ENCODE assay signal across 8 cellular contexts in genomic region chr9:129834489-129835127, GRCh38. TPM values are rescaled to one million over a fixed set of nuclear protein-coding genes. Genes with fewer than 3 reads are reported as not detected.
DNase-seq lines count a peak whose midpoint lies in the region; ATAC-seq, FAIRE-seq and TF ChIP-seq lines count a peak whose summit lies in the region.

No MANE protein-coding gene starts in this region.

- H4K20me1 ChIP-seq in GM12878 (ENCODE audit: control insufficient read depth, insufficient read depth) = no peaks in the 10 kb centered on the region

- SMC1A ChIA-PET in GM12878 (lab: Charles Lee; ENCODE audit: uncharacterized antibody, unreplicated experiment) = interaction anchor here (0.7 to 1.3 kb wide), 3 partner anchors 51 to 264 kb away, joined by 3 to 8 read pairs (median 3); no protein-coding TSS in a partner anchor

- H3K79me2 ChIP-seq in GM12878 (ENCODE audit: control insufficient read depth, insufficient read depth, low read length) = peaks cover 34% of the 10 kb centered on the region

- peak overlapping the region; percentile 87 for H3K9ac ChIP-seq in GM12878 (ENCODE audit: control insufficient read depth, insufficient read depth, low read length)

- TF ChIP-seq POLR2A in GM18505 (IDR thresholded peaks at IDR 0.05; ENCODE audit: borderline replicate concordance, extremely low read depth, insufficient read depth, insufficient read length) = no peak
- TF ChIP-seq POLR2A in GM12878 (IDR thresholded peaks at IDR 0.05; ENCODE audit: low read depth, low read length) = no peak

- POLR2A ChIA-PET in GM12878 (lab: Charles Lee) = interaction anchor here (0.5 to 1.6 kb wide), 6 partner anchors 10 to 92 kb away, joined by 3 to 5 read pairs (median 3); partner anchors contain the start of gene TOR1A

- peaks cover 3 to 7% of the 10 kb centered on the region in 2 experiments; a peak in 2 of 4 replicates for H3K36me3 ChIP-seq in GM12878 (ENCODE audit: control insufficient read depth in 2 of 2, insufficient read depth in 2 of 2, low read length in 1 of 2)
- no peaks in the 10 kb centered on the region for H3K36me3 ChIP-seq in kidney epithelial cell (ENCODE audit: control insufficient read depth, insufficient read depth, low read length)

- peak overlapping the region; percentile 88 to 94 for H3K4me3 Mint-ChIP-seq in stimulated activated naive B cell treated with anti-CD40 and anti-IgM and Interleukin-4, amounts not matched to agents 10 μg/mL and 1 μg/mL and 100 μg/mL, for 72 hours

- H3K4me1 ChIP-seq in GM12878 (ENCODE audit: control insufficient read depth, insufficient read depth, low read length) = peaks cover 14% of the 10 kb centered on the region

- whole genome bisulfite sequencing in GM12878 (ENCODE audit: insufficient coverage, insufficient replicate concordance, low lambda C conversion rate, missing lambda C conversion rate) = under 1% methylated on average over 32 of the region's 32 CpGs

- H3K4me2 ChIP-seq in GM12878 (ENCODE audit: control insufficient read depth, insufficient read depth) = peak overlapping the region; percentile 76

- DNase-seq in RPMI8226 (peak; percentile 46), GM12878 (ENCODE audit: low read depth, low spot score) (no peak), kidney epithelial cell (ENCODE audit: low read depth) (no peak), hippocampal formation (lab: John Stamatoyannopoulos, UW) (no peak)
- no peak for DNase-seq in stimulated activated naive B cell treated with anti-CD40 and anti-IgM and Interleukin-4, amounts not matched to agents 10 μg/mL and 1 μg/mL and 100 μg/mL, for 72 hours

- H3K27ac ChIP-seq in GM12878 (ENCODE audit: control insufficient read depth, insufficient read depth) = peak overlapping the region; percentile 47

- H3K4me3 ChIP-seq in GM12878 (peak overlapping the region; percentile 92), kidney epithelial cell (ENCODE audit: low read depth, low read length) (peak overlapping the region; percentile 76)

- CTCF ChIA-PET in GM12878 (lab: Yijun Ruan, JAX) = interaction anchor here (1.2 to 1.5 kb wide), 3 partner anchors 9 to 196 kb away, joined by 3 read pairs; no protein-coding TSS in a partner anchor

- H2AFZ ChIP-seq in GM12878 (ENCODE audit: control insufficient read depth, low read depth, low read length) = peak overlapping the region; percentile 86

- TF ChIP-seq RAD21 in GM12878 (IDR thresholded peaks at IDR 0.05; ENCODE audit: insufficient read depth, low read depth, low read length) = no peak

- H3K27ac Mint-ChIP-seq in stimulated activated naive B cell treated with anti-CD40 and anti-IgM and Interleukin-4, amounts not matched to agents 10 μg/mL and 1 μg/mL and 100 μg/mL, for 72 hours = peak overlapping the region; percentile 97

- TF ChIP-seq EP300 in GM12878 (IDR thresholded peaks at IDR 0.05; ENCODE audit: borderline replicate concordance in 1 of 2, control insufficient read depth in 1 of 2, low read depth in 2 of 2, low read length in 2 of 2) = no peak

- intact Hi-C loops in GM12878 (cut with micrococcal nuclease; ENCODE audit: unreplicated experiment) = loop anchor here (1.0 kb wide), 1 partner anchor 50 kb away; no protein-coding TSS in a partner anchor

- no peaks in the 10 kb centered on the region for H3K27me3 ChIP-seq in GM12878 (replicated peaks in 1 of 2; ENCODE audit: control insufficient read depth in 2 of 2, insufficient read depth in 2 of 2, low read length in 1 of 2)
- H3K27me3 ChIP-seq in kidney epithelial cell (ENCODE audit: control insufficient read depth, insufficient read depth, low read length) = no peaks in the 10 kb centered on the region

- FAIRE-seq in GM12878 (lab: Jason Lieb, UNC) = no peak

- no TSS peak for BruUV-seq in GM12878 (replicated peaks; lab: Mats Ljungman, UMichigan)

- H3K9me3 ChIP-seq in GM12878 (replicated peaks; ENCODE audit: control insufficient read depth, insufficient read depth, low read length) = no peaks in the 10 kb centered on the region

- H3K9me3 Mint-ChIP-seq in stimulated activated naive B cell treated with anti-CD40 and anti-IgM and Interleukin-4, amounts not matched to agents 10 μg/mL and 1 μg/mL and 100 μg/mL, for 72 hours = no peaks in the 10 kb centered on the region

- TF ChIP-seq CTCF in GM12878 (IDR thresholded peaks at IDR 0.05 in 2 of 3, conservative IDR thresholded peaks at IDR 0.05 in 1 of 3; ENCODE audit: control insufficient read depth in 2 of 3, extremely low read depth in 1 of 3, insufficient read depth in 1 of 3, low read depth in 3 of 3, low read length in 3 of 3) (no peak), kidney epithelial cell (IDR thresholded peaks at IDR 0.05; ENCODE audit: insufficient read depth, low read length, poor library complexity, severe bottlenecking) (no peak)

- H3K36me3 Mint-ChIP-seq in stimulated activated naive B cell treated with anti-CD40 and anti-IgM and Interleukin-4, amounts not matched to agents 10 μg/mL and 1 μg/mL and 100 μg/mL, for 72 hours = peaks cover 28 to 37% of the 10 kb centered on the region in 2 donors

- no peaks in the 10 kb centered on the region for H3K27me3 Mint-ChIP-seq in stimulated activated naive B cell treated with anti-CD40 and anti-IgM and Interleukin-4, amounts not matched to agents 10 μg/mL and 1 μg/mL and 100 μg/mL, for 72 hours

- peak; percentile 21 for ATAC-seq in GM18505 (IDR thresholded peaks at IDR 0.05; ENCODE audit: unreplicated experiment)
- ATAC-seq in HG02759 (IDR thresholded peaks at IDR 0.05; ENCODE audit: unreplicated experiment) = peak; percentile 20
- peak; percentile 22 for ATAC-seq in GM12878
- peak; percentile 6 to 20 for ATAC-seq in stimulated activated naive B cell treated with anti-CD40 and anti-IgM and Interleukin-4, amounts not matched to agents 10 μg/mL and 1 μg/mL and 100 μg/mL, for 72 hours (replicated peaks)
- no peak for ATAC-seq in HG03442 (IDR thresholded peaks at IDR 0.05; ENCODE audit: unreplicated experiment)

- RAD21 ChIA-PET in GM12878 (lab: Charles Lee; ENCODE audit: unreplicated experiment) = interaction anchor here (0.5 to 0.9 kb wide), 2 partner anchors 52 to 183 kb away, joined by 3 read pairs; no protein-coding TSS in a partner anchor

- H3K4me1 Mint-ChIP-seq in stimulated activated naive B cell treated with anti-CD40 and anti-IgM and Interleukin-4, amounts not matched to agents 10 μg/mL and 1 μg/mL and 100 μg/mL, for 72 hours = peaks cover 32 to 47% of the 10 kb centered on the region in 2 donors

- in situ Hi-C loops in GM12878 (cut with MboI) = loop anchor here (25.0 kb wide), 1 partner anchor 1428 kb away; no protein-coding TSS in a partner anchor

RNA-seq across cellular contexts. Expression of gene C9orf78, which starts 0.5 kb away (rescaled TPM):
- 14.4 and 17.1 TPM in 2 replicates for total RNA-seq in GM12878 (2013; cell fraction: nucleolus; rRNA removed)
- total RNA-seq in GM12878 (2014; rRNA removed) (32.6 and 36.7 TPM in 2 replicates), GM12878 (2014; rRNA removed; fragmentation: Illumina TruSeq; extraction: Trizol) (46.2 and 54.6 TPM in 2 replicates), GM12878 (2021) (18.9 and 23.0 TPM in 2 replicates), kidney epithelial cell (50.9 and 77.3 TPM in 2 replicates)
- 32.0 TPM for polyA plus RNA-seq in GM12878 (2011; ENCODE audit: low read depth)
- polyA plus RNA-seq in GM12878 (2011; rRNA removed) (41.8 and 60.7 TPM in 2 replicates), GM12878 (2014; fragmentation: Illumina TruSeq; extraction: Trizol) (52.4 and 53.3 TPM in 2 replicates), GM12878 (2014; fragmentation: Nextera tagmentation; extraction: Ambion mirVana) (10 to 100 TPM; 28.6 to 60.9 TPM), GM12878 (2014; rRNA removed) (37.5 and 40.0 TPM in 2 replicates), GM12878 (2016; fragmentation: Nextera tagmentation; extraction: Ambion mirVana) (10 to 100 TPM; 56.9 to 59.0 TPM)
- polyA plus RNA-seq in GM12878 (2011; cell fraction: cytosol; rRNA removed) = 20.5 and 23.6 TPM in 2 replicates
- 6.5 and 9.3 TPM in 2 replicates for polyA plus RNA-seq in GM12878 (2011; cell fraction: nucleus; rRNA removed)
- polyA plus RNA-seq in GM12878 (2012) = 24.9 and 32.2 TPM in 2 replicates
- polyA minus RNA-seq in GM12878 (2011; rRNA and poly(A)+ RNA removed) = 8.7 and 13.1 TPM in 2 replicates
- 7.4 and 14.0 TPM in 2 replicates for polyA minus RNA-seq in GM12878 (2011; cell fraction: cytosol; rRNA and poly(A)+ RNA removed)
- 3.7 and 7.0 TPM in 2 replicates for polyA minus RNA-seq in GM12878 (2011; cell fraction: nucleus; rRNA and poly(A)+ RNA removed)

RNA-seq across cellular contexts. Expression of gene USP20, which starts 0.7 kb away (rescaled TPM):
- 11.7 and 12.6 TPM in 2 replicates for total RNA-seq in GM12878 (2013; cell fraction: nucleolus; rRNA removed)
- 10.7 and 14.4 TPM in 2 replicates for total RNA-seq in GM12878 (2014; rRNA removed)
- 6.4 and 7.6 TPM in 2 replicates for total RNA-seq in GM12878 (2014; rRNA removed; fragmentation: Illumina TruSeq; extraction: Trizol)
- total RNA-seq in GM12878 (2021) = 23.0 and 23.3 TPM in 2 replicates
- 6.4 TPM for polyA plus RNA-seq in GM12878 (2011; ENCODE audit: low read depth)
- 4.0 and 7.5 TPM in 2 replicates for polyA plus RNA-seq in GM12878 (2011; rRNA removed)
- polyA plus RNA-seq in GM12878 (2011; cell fraction: cytosol; rRNA removed) = 8.6 and 11.8 TPM in 2 replicates
- polyA plus RNA-seq in GM12878 (2011; cell fraction: nucleus; rRNA removed) = 79.9 and 80.0 TPM in 2 replicates
- 11.7 and 12.5 TPM in 2 replicates for polyA plus RNA-seq in GM12878 (2012)
- 2.6 and 6.1 TPM in 2 replicates for polyA plus RNA-seq in GM12878 (2014; fragmentation: Illumina TruSeq; extraction: Trizol)
- polyA plus RNA-seq in GM12878 (2014; fragmentation: Nextera tagmentation; extraction: Ambion mirVana) = 1 to 10 TPM in 1 of 2 experiments, under 1 TPM in 1; 0.66 to 1.1 TPM
- polyA plus RNA-seq in GM12878 (2014; rRNA removed) = 15.8 and 23.0 TPM in 2 replicates
- polyA plus RNA-seq in GM12878 (2016; fragmentation: Nextera tagmentation; extraction: Ambion mirVana) = 10 to 100 TPM; 22.3 to 22.9 TPM
- polyA minus RNA-seq in GM12878 (2011; rRNA and poly(A)+ RNA removed) = 6.4 and 11.9 TPM in 2 replicates
- polyA minus RNA-seq in GM12878 (2011; cell fraction: cytosol; rRNA and poly(A)+ RNA removed) = 4.8 and 5.2 TPM in 2 replicates
- polyA minus RNA-seq in GM12878 (2011; cell fraction: nucleus; rRNA and poly(A)+ RNA removed) = 10.2 and 16.4 TPM in 2 replicates
- 15.7 and 27.3 TPM in 2 replicates for total RNA-seq in kidney epithelial cell

RNA-seq across cellular contexts. Expression of gene TOR1A, which starts 10.7 kb away (rescaled TPM):
- total RNA-seq in GM12878 (2013; cell fraction: nucleolus; rRNA removed) = 43.7 and 49.9 TPM in 2 replicates
- total RNA-seq in GM12878 (2014; rRNA removed) = 27.4 and 28.1 TPM in 2 replicates
- total RNA-seq in GM12878 (2014; rRNA removed; fragmentation: Illumina TruSeq; extraction: Trizol) = 28.9 and 29.1 TPM in 2 replicates
- total RNA-seq in GM12878 (2021) = 31.1 and 34.0 TPM in 2 replicates
- polyA plus RNA-seq in GM12878 (2011; ENCODE audit: low read depth) = 22.8 TPM
- polyA plus RNA-seq in GM12878 (2011; rRNA removed) = 44.7 and 45.4 TPM in 2 replicates
- 43.5 and 44.8 TPM in 2 replicates for polyA plus RNA-seq in GM12878 (2011; cell fraction: cytosol; rRNA removed)
- 22.0 and 25.2 TPM in 2 replicates for polyA plus RNA-seq in GM12878 (2011; cell fraction: nucleus; rRNA removed)
- 19.4 and 24.6 TPM in 2 replicates for polyA plus RNA-seq in GM12878 (2012)
- 37.4 and 43.1 TPM in 2 replicates for polyA plus RNA-seq in GM12878 (2014; fragmentation: Illumina TruSeq; extraction: Trizol)
- polyA plus RNA-seq in GM12878 (2014; fragmentation: Nextera tagmentation; extraction: Ambion mirVana) = 1 to 10 TPM; 3.2 to 8.0 TPM
- polyA plus RNA-seq in GM12878 (2014; rRNA removed) = 43.3 and 45.3 TPM in 2 replicates
- 10 to 100 TPM; 60.7 to 60.8 TPM for polyA plus RNA-seq in GM12878 (2016; fragmentation: Nextera tagmentation; extraction: Ambion mirVana)
- polyA minus RNA-seq in GM12878 (2011; rRNA and poly(A)+ RNA removed) = 32.3 and 34.5 TPM in 2 replicates
- 10.9 and 14.2 TPM in 2 replicates for polyA minus RNA-seq in GM12878 (2011; cell fraction: cytosol; rRNA and poly(A)+ RNA removed)
- polyA minus RNA-seq in GM12878 (2011; cell fraction: nucleus; rRNA and poly(A)+ RNA removed) = 9.7 and 17.6 TPM in 2 replicates
- total RNA-seq in kidney epithelial cell = 52.4 and 79.6 TPM in 2 replicates

RNA-seq across cellular contexts. Expression of gene TOR1B, which starts 31.6 kb away (rescaled TPM):
- total RNA-seq in GM12878 (2013; cell fraction: nucleolus; rRNA removed) = 35.2 and 38.1 TPM in 2 replicates
- total RNA-seq in GM12878 (2014; rRNA removed) (10.7 and 12.3 TPM in 2 replicates), GM12878 (2014; rRNA removed; fragmentation: Illumina TruSeq; extraction: Trizol) (9.3 and 10.3 TPM in 2 replicates), GM12878 (2021) (11.3 and 11.6 TPM in 2 replicates), kidney epithelial cell (32.8 and 39.5 TPM in 2 replicates)
- 4.9 TPM for polyA plus RNA-seq in GM12878 (2011; ENCODE audit: low read depth)
- polyA plus RNA-seq in GM12878 (2011; rRNA removed) (17.5 and 18.8 TPM in 2 replicates), GM12878 (2014; fragmentation: Illumina TruSeq; extraction: Trizol) (8.8 and 10.6 TPM in 2 replicates), GM12878 (2014; fragmentation: Nextera tagmentation; extraction: Ambion mirVana) (1 to 10 TPM; 1.8 to 2.4 TPM), GM12878 (2014; rRNA removed) (10.6 and 11.7 TPM in 2 replicates), GM12878 (2016; fragmentation: Nextera tagmentation; extraction: Ambion mirVana) (1 to 10 TPM; 6.3 to 7.3 TPM)
- polyA plus RNA-seq in GM12878 (2011; cell fraction: cytosol; rRNA removed) = 16.7 and 17.6 TPM in 2 replicates
- 13.3 and 14.5 TPM in 2 replicates for polyA plus RNA-seq in GM12878 (2011; cell fraction: nucleus; rRNA removed)
- polyA plus RNA-seq in GM12878 (2012) = 8.5 and 11.1 TPM in 2 replicates
- polyA minus RNA-seq in GM12878 (2011; rRNA and poly(A)+ RNA removed) = 10.7 and 16.0 TPM in 2 replicates
- 4.7 and 5.3 TPM in 2 replicates for polyA minus RNA-seq in GM12878 (2011; cell fraction: cytosol; rRNA and poly(A)+ RNA removed)
- 6.2 and 9.9 TPM in 2 replicates for polyA minus RNA-seq in GM12878 (2011; cell fraction: nucleus; rRNA and poly(A)+ RNA removed)
